1 cellular context compared by ENCODE assay signal in the genomic region with DNA sequence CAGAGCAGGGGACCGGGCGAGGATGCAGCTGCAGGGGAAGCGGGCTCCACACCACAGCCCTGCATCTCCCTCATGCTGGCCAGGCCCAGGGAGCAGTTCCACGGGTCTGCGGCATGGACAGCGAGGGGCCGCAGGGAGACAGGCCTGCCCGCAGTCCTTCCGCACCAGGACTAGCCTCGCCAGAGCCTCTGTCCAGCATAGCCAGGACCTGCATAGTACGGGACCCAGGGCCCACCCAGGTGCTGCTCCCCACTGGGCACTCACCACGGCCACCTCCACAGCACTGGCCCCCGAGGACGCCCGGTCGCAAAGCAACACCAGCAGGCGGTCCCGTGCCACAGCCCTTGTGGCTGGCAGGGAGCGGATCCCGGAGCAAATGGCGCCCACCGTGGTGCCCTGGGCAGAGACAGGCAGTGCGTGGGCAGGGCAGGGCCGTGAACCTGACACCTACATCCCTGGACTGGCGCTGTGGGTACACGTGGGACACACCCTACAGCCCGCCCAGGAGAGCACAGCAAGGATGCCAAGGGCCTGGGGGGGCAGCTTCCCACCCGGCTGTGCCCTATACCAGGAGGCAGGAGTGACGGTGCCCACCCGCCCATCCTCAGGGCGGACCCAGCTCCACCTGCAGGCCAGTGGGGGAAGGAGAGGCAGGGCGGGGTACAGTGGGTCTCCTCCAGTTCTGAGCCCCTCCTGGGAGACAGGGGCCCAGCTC.
TF ChIP-seq lines count a peak whose summit lies in the region.

No MANE protein-coding gene starts in this region.

TF ChIP-seq in SK-N-SH, 30 proteins besides CTCF, POLR2A, EP300 and RAD21 (continued from another document):
- TF ChIP-seq, protein P1, sequence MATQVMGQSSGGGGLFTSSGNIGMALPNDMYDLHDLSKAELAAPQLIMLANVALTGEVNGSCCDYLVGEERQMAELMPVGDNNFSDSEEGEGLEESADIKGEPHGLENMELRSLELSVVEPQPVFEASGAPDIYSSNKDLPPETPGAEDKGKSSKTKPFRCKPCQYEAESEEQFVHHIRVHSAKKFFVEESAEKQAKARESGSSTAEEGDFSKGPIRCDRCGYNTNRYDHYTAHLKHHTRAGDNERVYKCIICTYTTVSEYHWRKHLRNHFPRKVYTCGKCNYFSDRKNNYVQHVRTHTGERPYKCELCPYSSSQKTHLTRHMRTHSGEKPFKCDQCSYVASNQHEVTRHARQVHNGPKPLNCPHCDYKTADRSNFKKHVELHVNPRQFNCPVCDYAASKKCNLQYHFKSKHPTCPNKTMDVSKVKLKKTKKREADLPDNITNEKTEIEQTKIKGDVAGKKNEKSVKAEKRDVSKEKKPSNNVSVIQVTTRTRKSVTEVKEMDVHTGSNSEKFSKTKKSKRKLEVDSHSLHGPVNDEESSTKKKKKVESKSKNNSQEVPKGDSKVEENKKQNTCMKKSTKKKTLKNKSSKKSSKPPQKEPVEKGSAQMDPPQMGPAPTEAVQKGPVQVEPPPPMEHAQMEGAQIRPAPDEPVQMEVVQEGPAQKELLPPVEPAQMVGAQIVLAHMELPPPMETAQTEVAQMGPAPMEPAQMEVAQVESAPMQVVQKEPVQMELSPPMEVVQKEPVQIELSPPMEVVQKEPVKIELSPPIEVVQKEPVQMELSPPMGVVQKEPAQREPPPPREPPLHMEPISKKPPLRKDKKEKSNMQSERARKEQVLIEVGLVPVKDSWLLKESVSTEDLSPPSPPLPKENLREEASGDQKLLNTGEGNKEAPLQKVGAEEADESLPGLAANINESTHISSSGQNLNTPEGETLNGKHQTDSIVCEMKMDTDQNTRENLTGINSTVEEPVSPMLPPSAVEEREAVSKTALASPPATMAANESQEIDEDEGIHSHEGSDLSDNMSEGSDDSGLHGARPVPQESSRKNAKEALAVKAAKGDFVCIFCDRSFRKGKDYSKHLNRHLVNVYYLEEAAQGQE (IDR thresholded peaks at IDR 0.05; ENCODE audit: low read depth, low read length), result no peak
- TF ChIP-seq SIN3A (IDR thresholded peaks at IDR 0.05; ENCODE audit: borderline replicate concordance, low read depth, low read length) (no peak), GATA2 (CRISPR knock-in tag; IDR thresholded peaks at IDR 0.05) (no peak)
